12 cellular contexts compared by ENCODE assay signal in genomic region chr1:160855181-160855981, GRCh38. TPM values are rescaled to one million over a fixed set of nuclear protein-coding genes. Genes with fewer than 3 reads are reported as not detected.
DNase-seq lines count a peak whose midpoint lies in the region; ATAC-seq and FAIRE-seq lines count a peak whose summit lies in the region.
"Had no signal": no experiment of that assay in that cellular context is flagged by ENCODE, and none has a peak within 500 bp of the region (broad histone marks: within the 10 kb centered on the region; RNA-seq: fewer than 3 reads in every experiment).

No MANE protein-coding gene starts in this region.

- FAIRE-seq in small intestine (lab: Jason Lieb, UNC), result no peak
- FAIRE-seq: G401.6 had no signal

- no peaks in the 10 kb centered on the region for H3K27me3 ChIP-seq in small intestine (ENCODE audit: control insufficient read depth in 2 of 2, insufficient read depth in 2 of 2, low read length in 2 of 2)
- H3K27me3 ChIP-seq: tibial nerve had no signal

- DNase-seq in Jurkat, Clone E6-1 (ENCODE audit: low read depth, low spot score), result peak; percentile 37
- DNase-seq in small intestine (peak; percentile 39), pons (ENCODE audit: low spot score) (no peak), foreskin melanocyte (no peak), AG08396 (ENCODE audit: low spot score) (no peak), NCI-H2029 (lab: John Stamatoyannopoulos, UW) (no peak)
- DNase-seq: cerebellar nuclear complex, NCI-H1436 treated with DMSO at 0.1 percent for 48 hours had no signal

- no peak overlapping the region for H3K4me3 ChIP-seq in Jurkat, Clone E6-1 (ENCODE audit: low read length)
- H3K4me3 ChIP-seq in small intestine (ENCODE audit: low read depth in 1 of 2, low read length in 2 of 2), result no peak overlapping the region
- H3K4me3 ChIP-seq: tibial nerve had no signal

- 58 to 69% (median 67%) methylated on average over 9 of the region's 9 CpGs for WGBS in small intestine, 3 donors

- no peaks in the 10 kb centered on the region for H3K9me3 ChIP-seq in small intestine (ENCODE audit: control insufficient read depth, low read depth)
- H3K9me3 ChIP-seq: tibial nerve had no signal

- peaks cover 0 to 7% of the 10 kb centered on the region in 2 donors for H3K4me1 ChIP-seq in small intestine (ENCODE audit: control insufficient read depth in 2 of 2, insufficient read depth in 1 of 2, low read depth in 1 of 2, low read length in 1 of 2)
- H3K4me1 ChIP-seq: tibial nerve had no signal

- ATAC-seq in GM19023 (IDR thresholded peaks at IDR 0.05; ENCODE audit: unreplicated experiment) (peak; percentile 83), HG02610 (IDR thresholded peaks at IDR 0.05; ENCODE audit: unreplicated experiment) (peak; percentile 78)

- H3K27ac ChIP-seq in small intestine (ENCODE audit: low read depth in 1 of 2, low read length in 1 of 2), result peak overlapping the region in 1 of 2 donors; percentile 47

- H3K36me3 ChIP-seq in small intestine (ENCODE audit: control insufficient read depth in 2 of 2, insufficient read depth in 2 of 2, low read length in 2 of 2), result no peaks in the 10 kb centered on the region
- H3K36me3 ChIP-seq: tibial nerve had no signal

RNA-seq across cellular contexts. Expression of gene CD244, which starts 7.3 kb away (rescaled TPM):
- polyA plus RNA-seq in Jurkat, Clone E6-1 (2012; ENCODE audit: insufficient read depth, insufficient read length), result 4.5 TPM
- polyA plus RNA-seq in small intestine, result 1 to 10 TPM in 1 of 3 donors, under 1 TPM in 2; 0.39 to 3.2 (median 0.67) TPM

RNA-seq across cellular contexts. Expression of gene ITLN1, which starts 29.6 kb away (rescaled TPM):
- polyA plus RNA-seq in Jurkat, Clone E6-1 (2012; ENCODE audit: insufficient read depth, insufficient read length), result not detected
- polyA plus RNA-seq in small intestine, result 100 to 1,000 TPM in 1 of 3 donors, 10 to 100 TPM in 2; 21.6 to 230 (median 39.8) TPM

RNA-seq across cellular contexts. Expression of gene LY9, which starts 59.4 kb away (rescaled TPM):
- polyA plus RNA-seq in Jurkat, Clone E6-1 (2012; ENCODE audit: insufficient read depth, insufficient read length), result 22.6 TPM
- 1 to 10 TPM in 2 of 3 donors, under 1 TPM in 1; 0.45 to 3.8 (median 1.0) TPM for polyA plus RNA-seq in small intestine

Comparison
In these comparisons a context has a peak if more than half of its experiments do, and no peak if none do; other contexts are left out.
1. DNase-seq: peak in Jurkat, Clone E6-1 (single experiment) and small intestine (single experiment); none in pons (single experiment), foreskin melanocyte (single experiment), AG08396 (single experiment) and NCI-H2029 (single experiment).